Comparison of ENCODE assay signal across 19 cellular contexts in genomic region chr2:177385151-177385550, GRCh38.
"Had no signal": no experiment of that assay in that cellular context is flagged by ENCODE, and none has a peak within 500 bp of the region (broad histone marks: within the 10 kb centered on the region; RNA-seq: fewer than 3 reads in every experiment).

No MANE protein-coding gene starts in this region.

- H3K9me3 Mint-ChIP-seq: immature natural killer cell, mesothelial cell of epicardium, naive B cell had no signal

- H3K27ac Mint-ChIP-seq: immature natural killer cell, mesothelial cell of epicardium, naive B cell had no signal

- H3K4me1 Mint-ChIP-seq: immature natural killer cell, mesothelial cell of epicardium had no signal

- DNase-seq: dermis blood vessel endothelial cell; dorsolateral prefrontal cortex; effector CD4-positive, alpha-beta T cell; effector memory CD4-positive, alpha-beta T cell; foreskin keratinocyte; heart left ventricle; hypothalamus; immature natural killer cell; left cardiac atrium; left ventricle myocardium inferior; lower lobe of right lung; mesenchymal stem cell; mucosa of descending colon; naive B cell had no signal

- H3K36me3 ChIP-seq: lower lobe of right lung had no signal

- H3K9me3 ChIP-seq: esophagus muscularis mucosa, gastroesophageal sphincter, heart left ventricle, left ventricle myocardium inferior, lower lobe of right lung, mucosa of descending colon had no signal

- H3K4me3 Mint-ChIP-seq: immature natural killer cell, mesothelial cell of epicardium, naive B cell had no signal

- H3K27me3 ChIP-seq: dorsolateral prefrontal cortex, esophagus muscularis mucosa, foreskin keratinocyte, gastroesophageal sphincter, heart left ventricle, hepatocyte had no signal

- H3K36me3 Mint-ChIP-seq: naive B cell had no signal

- H3K4me1 ChIP-seq: esophagus muscularis mucosa, gastroesophageal sphincter, heart left ventricle, lower lobe of right lung had no signal

- ATAC-seq: foreskin keratinocyte, gastroesophageal sphincter, heart left ventricle, left cardiac atrium, lower lobe of right lung, mucosa of descending colon had no signal

- H3K27ac ChIP-seq: coronary artery, dorsolateral prefrontal cortex, esophagus muscularis mucosa, foreskin keratinocyte, gastroesophageal sphincter, heart left ventricle, hepatocyte, left ventricle myocardium inferior, lower lobe of right lung had no signal

- H3K4me3 ChIP-seq: coronary artery, dorsolateral prefrontal cortex, esophagus muscularis mucosa, gastroesophageal sphincter, heart left ventricle, hepatocyte, left ventricle myocardium inferior, lower lobe of right lung, mucosa of descending colon had no signal

- H3K27me3 Mint-ChIP-seq: naive B cell had no signal
